Comparison of ENCODE assay signal across 1 cellular context in genomic region chr22:19765477-19766234, GRCh38.
TF ChIP-seq lines count a peak whose summit lies in the region.

No MANE protein-coding gene starts in this region.

TF ChIP-seq in HepG2, 621 proteins besides CTCF, POLR2A, EP300 and RAD21:
- no peak for TF ChIP-seq CREB1 (IDR thresholded peaks at IDR 0.05)
- no peak for TF ChIP-seq CREB1 (CRISPR knock-in tag; IDR thresholded peaks at IDR 0.05)
- no peak for TF ChIP-seq TBL1XR1 (IDR thresholded peaks at IDR 0.05; ENCODE audit: borderline replicate concordance, low read length, partially characterized antibody)
- TF ChIP-seq EZH2 (conservative IDR thresholded peaks at IDR 0.05; ENCODE audit: low read depth, low read length): peak; percentile 87
